In genomic region chrX:136148391-136148790, GRCh38 we compare ENCODE assay signal across 9 cellular contexts.
DNase-seq lines count a peak whose midpoint lies in the region; ATAC-seq and TF ChIP-seq lines count a peak whose summit lies in the region.
"Had no signal": no experiment of that assay in that cellular context is flagged by ENCODE, and none has a peak within 500 bp of the region (broad histone marks: within the 10 kb centered on the region; RNA-seq: fewer than 3 reads in every experiment).

No MANE protein-coding gene starts in this region.

- peaks cover 23% of the 10 kb centered on the region for H3K27me3 Mint-ChIP-seq in nephron progenitor cell (ENCODE audit: low read depth, poor library complexity)

- H3K27ac Mint-ChIP-seq in nephron progenitor cell: peak overlapping the region; percentile 48

- H3K4me3 Mint-ChIP-seq in nephron progenitor cell: peak overlapping the region; percentile 84

- peaks cover 43% of the 10 kb centered on the region for H3K27me3 ChIP-seq in HUES6 (ENCODE audit: control insufficient read depth, insufficient read depth, low read length)
- no peaks in the 10 kb centered on the region for H3K27me3 ChIP-seq in endocrine pancreas (ENCODE audit: control insufficient read depth, insufficient read depth, low read length)

- no peak for TF ChIP-seq CTCF in AG09309 (IDR thresholded peaks at IDR 0.05; ENCODE audit: control insufficient read depth, insufficient read depth, low read depth, low read length, missing control alignments)
- no peak for TF ChIP-seq CTCF in nephron progenitor cell (IDR thresholded peaks at IDR 0.05)

- no peaks in the 10 kb centered on the region for H3K36me3 ChIP-seq in HUES6 (ENCODE audit: control insufficient read depth, insufficient read depth, low read length)
- H3K36me3 ChIP-seq in endocrine pancreas (ENCODE audit: control insufficient read depth, insufficient read depth, low read length): no peaks in the 10 kb centered on the region

- H3K27ac ChIP-seq in HUES6 (ENCODE audit: low read depth, low read length): no peak overlapping the region

- no peaks in the 10 kb centered on the region for H3K9me3 ChIP-seq in HUES6 (ENCODE audit: control insufficient read depth, insufficient read depth, low read depth, low read length)
- H3K9me3 ChIP-seq in endocrine pancreas (ENCODE audit: control insufficient read depth, low read length): no peaks in the 10 kb centered on the region

- H3K36me3 Mint-ChIP-seq in nephron progenitor cell (ENCODE audit: low read depth): peaks cover 5% of the 10 kb centered on the region

- peaks cover 58% of the 10 kb centered on the region for H3K9me3 Mint-ChIP-seq in nephron progenitor cell

- H3K4me3 ChIP-seq in AG09309 (ENCODE audit: control insufficient read depth, low read depth, low read length) (peak overlapping the region; percentile 53), HUES6 (ENCODE audit: low read depth, low read length) (peak overlapping the region; percentile 76), endocrine pancreas (ENCODE audit: control insufficient read depth, insufficient read depth, low read length) (peak overlapping the region; percentile 59)

- no peak for ATAC-seq in HG02642 (IDR thresholded peaks at IDR 0.05; ENCODE audit: poor library complexity, unreplicated experiment)

- peaks cover 8% of the 10 kb centered on the region for H3K4me1 ChIP-seq in HUES6 (ENCODE audit: control insufficient read depth, insufficient read depth, low read length)
- H3K4me1 ChIP-seq in endocrine pancreas (ENCODE audit: control insufficient read depth, insufficient read depth, low read length): no peaks in the 10 kb centered on the region

- H3K9ac ChIP-seq in HUES6 (ENCODE audit: low read length) (no peak overlapping the region), endocrine pancreas (ENCODE audit: control insufficient read depth, insufficient read depth, low read length) (peak overlapping the region; percentile 51)

- peaks cover 20% of the 10 kb centered on the region for H3K4me1 Mint-ChIP-seq in nephron progenitor cell

- DNase-seq in AG09309 (ENCODE audit: low read depth) (no peak), nephron progenitor cell (no peak), middle frontal gyrus (ENCODE audit: extremely low spot score, low spot score) (no peak), HPDE6-E6E7 (ENCODE audit: extremely low spot score) (no peak)
- DNase-seq in stimulated activated naive CD4-positive, alpha-beta T cell treated with Interleukin-2 at 50 U/mL for 16 hours (lab: John Stamatoyannopoulos, UW): no peak
- DNase-seq: activated CD4-positive, alpha-beta T cell treated with anti-CD3 and anti-CD28 coated beads, Interleukin-2, amount 50 U/mL, for 1 hour had no signal
